8 cellular contexts compared by ENCODE assay signal in the genomic region with DNA sequence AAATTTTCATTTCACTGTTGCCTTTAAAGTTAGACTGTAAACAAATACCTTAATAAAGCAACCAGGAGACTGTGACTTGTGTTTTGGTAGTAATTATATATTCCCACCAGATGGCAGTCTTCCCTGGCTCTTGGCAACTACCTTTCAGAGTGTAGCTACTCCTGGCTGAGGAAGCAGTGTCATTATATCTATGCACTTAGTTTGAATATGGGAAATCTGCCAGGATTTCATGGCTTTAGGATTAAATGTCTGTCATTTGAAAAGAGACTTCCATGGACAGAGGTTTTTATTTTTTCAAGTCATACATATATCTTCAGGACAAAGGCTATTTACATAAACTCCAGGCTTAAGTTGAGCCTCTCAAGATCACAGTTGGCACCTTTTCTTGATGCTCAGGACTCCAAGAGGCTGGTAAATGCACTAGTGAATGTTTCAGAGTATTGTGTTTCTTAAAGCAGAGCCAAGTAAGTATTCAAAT.
DNase-seq lines count a peak whose midpoint lies in the region.

No MANE protein-coding gene starts in this region.

- no peak overlapping the region for H3K4me3 Mint-ChIP-seq in activated naive CD4-positive, alpha-beta T cell treated with anti-CD3 and anti-CD28 coated beads, Interleukin-2, amount 10 ng/mL, durations not matched to agents 7 days and 5 days

- peaks cover 10% of the 10 kb centered on the region for H3K4me1 Mint-ChIP-seq in activated naive CD4-positive, alpha-beta T cell treated with anti-CD3 and anti-CD28 coated beads, Interleukin-2, amount 10 ng/mL, durations not matched to agents 7 days and 5 days

- 0 out of 2 replicates have a peak overlapping the region, but pooled peaks have one; percentile 16 for H2AFZ ChIP-seq in GM23248

- H3K27ac ChIP-seq in GM23248: no peak overlapping the region

- H4K20me1 ChIP-seq in GM23248 (ENCODE audit: insufficient read depth): no peaks in the 10 kb centered on the region

- H3K27me3 Mint-ChIP-seq in activated naive CD4-positive, alpha-beta T cell treated with anti-CD3 and anti-CD28 coated beads, Interleukin-2, amount 10 ng/mL, durations not matched to agents 7 days and 5 days: no peaks in the 10 kb centered on the region

- H3K9me2 ChIP-seq in GM23248 (ENCODE audit: insufficient read depth): no peaks in the 10 kb centered on the region

- H3K36me3 Mint-ChIP-seq in activated naive CD4-positive, alpha-beta T cell treated with anti-CD3 and anti-CD28 coated beads, Interleukin-2, amount 10 ng/mL, durations not matched to agents 7 days and 5 days: peaks cover 41% of the 10 kb centered on the region

- no peaks in the 10 kb centered on the region for H3K36me3 ChIP-seq in GM23248 (ENCODE audit: low read depth)

- H3K27ac Mint-ChIP-seq in activated naive CD4-positive, alpha-beta T cell treated with anti-CD3 and anti-CD28 coated beads, Interleukin-2, amount 10 ng/mL, durations not matched to agents 7 days and 5 days: peak overlapping the region; percentile 34

- in situ Hi-C loops in GM23248 (cut with MboI): loop anchor here (5.0 to 25.0 kb wide), 3 partner anchors 590 to 1000 kb away; a partner anchor contains a TSS

- no peaks in the 10 kb centered on the region for H3F3A ChIP-seq in GM23248 (ENCODE audit: insufficient read depth)

- DNase-seq in activated CD8-positive, alpha-beta memory T cell treated with anti-CD3 and anti-CD28 coated beads, Interleukin-2, amount 50 U/mL, for 1 hour (ENCODE audit: extremely low read depth): peak; percentile 7
- no peak for DNase-seq in activated CD8-positive, alpha-beta memory T cell treated with anti-CD3 and anti-CD28 coated beads for 24 hours
- DNase-seq in GM23248 (peak; percentile 79), NOMO-1 (lab: John Stamatoyannopoulos, UW; ENCODE audit: unreplicated experiment in 2 of 2) (peak; percentile 1 to 44), globus pallidus (ENCODE audit: low spot score) (peak; percentile 73), pulmonary artery endothelial cell (ENCODE audit: low read depth, low spot score) (peak; percentile 39)
- DNase-seq in Jurkat, Clone E6-1 (ENCODE audit: low read depth, low spot score): peak; percentile 78
- peak; percentile 48 for DNase-seq in activated naive CD4-positive, alpha-beta T cell treated with anti-CD3 and anti-CD28 coated beads, Interleukin-2, amount 10 ng/mL, durations not matched to agents 7 days and 5 days

- CTCF ChIA-PET in activated naive CD4-positive, alpha-beta T cell treated with anti-CD3 and anti-CD28 coated beads, Interleukin-2, amount 10 ng/mL, durations not matched to agents 7 days and 5 days (lab: Charles Lee): interaction anchor here (0.6 to 2.3 kb wide), 9 partner anchors 11 to 1514 kb away, joined by 3 to 25 read pairs (median 4); no protein-coding TSS in a partner anchor

- H3K4me1 ChIP-seq in GM23248 (ENCODE audit: insufficient read depth): peaks cover 4% of the 10 kb centered on the region; the same call in 1 of the 2 replicates

- no peak overlapping the region for H3K4me3 ChIP-seq in GM23248
- no peak overlapping the region for H3K4me3 ChIP-seq in Jurkat, Clone E6-1 (ENCODE audit: low read length)

- no peaks in the 10 kb centered on the region for H3K9me3 ChIP-seq in GM23248 (ENCODE audit: low read depth)

- no peaks in the 10 kb centered on the region for H3K79me2 ChIP-seq in GM23248 (ENCODE audit: insufficient read depth)

- H3K27me3 ChIP-seq in GM23248 (replicated peaks; ENCODE audit: insufficient read depth): no peaks in the 10 kb centered on the region

- no peak overlapping the region for H3K4me2 ChIP-seq in GM23248 (ENCODE audit: unreplicated experiment)

- H3K9ac ChIP-seq in GM23248: no peak overlapping the region

- no peaks in the 10 kb centered on the region for H3K9me3 Mint-ChIP-seq in activated naive CD4-positive, alpha-beta T cell treated with anti-CD3 and anti-CD28 coated beads, Interleukin-2, amount 10 ng/mL, durations not matched to agents 7 days and 5 days
